Comparison of ENCODE assay signal across 8 cellular contexts in genomic region chr4:39181520-39181904, GRCh38. TPM values are rescaled to one million over a fixed set of nuclear protein-coding genes. Genes with fewer than 3 reads are reported as not detected.
DNase-seq lines count a peak whose midpoint lies in the region; ATAC-seq and TF ChIP-seq lines count a peak whose summit lies in the region.

No MANE protein-coding gene starts in this region.

- no peak for ATAC-seq in gastrocnemius medialis

- intact Hi-C loops in PC-9 (cut with micrococcal nuclease; ENCODE audit: unreplicated experiment) (no loop called here), gastrocnemius medialis (cut with DNase I; ENCODE audit: low total_unique reads) (loop anchor here (5.0 kb wide), 1 partner anchor 456 kb away; the partner anchor contains the start of gene SMIM14)

- peak overlapping the region; percentile 49; the same call in 1 of the 2 replicates for H3K4me3 ChIP-seq in GM08714 (ENCODE audit: low read length)
- peak overlapping the region; percentile 58; the same call in 1 of the 2 replicates for H3K4me3 ChIP-seq in PC-9
- peak overlapping the region; percentile 37 to 49 for H3K4me3 ChIP-seq in foreskin fibroblast (ENCODE audit: low read depth in 1 of 2, low read length in 2 of 2)
- H3K4me3 ChIP-seq in gastrocnemius medialis: peak overlapping the region; percentile 53 to 94 (median 74)

- H3F3A ChIP-seq in PC-9 (ENCODE audit: insufficient read depth, low read depth): peaks cover 4% of the 10 kb centered on the region; the same call in 1 of the 2 replicates

- TF ChIP-seq CTCF in PC-9 (conservative IDR thresholded peaks at IDR 0.05): no peak
- TF ChIP-seq CTCF in foreskin fibroblast (IDR thresholded peaks at IDR 0.05; ENCODE audit: low read depth, low read length): no peak
- TF ChIP-seq CTCF in gastrocnemius medialis (IDR thresholded peaks at IDR 0.05 in 4 of 5, conservative IDR thresholded peaks at IDR 0.05 in 1 of 5): no peak
- TF ChIP-seq CTCF in nephron progenitor cell (IDR thresholded peaks at IDR 0.05): no peak

- peak overlapping the region; percentile 75 for H3K4me2 ChIP-seq in PC-9

- no peaks in the 10 kb centered on the region for H4K20me1 ChIP-seq in PC-9 (ENCODE audit: insufficient read depth)

- H3K9me3 Mint-ChIP-seq in nephron progenitor cell: no peaks in the 10 kb centered on the region

- peaks cover 7% of the 10 kb centered on the region; the same call in 1 of the 2 replicates for H3K79me2 ChIP-seq in PC-9 (ENCODE audit: low read depth)

- POLR2A ChIA-PET in PC-9 (lab: Charles Lee; ENCODE audit: unreplicated experiment): interaction anchor here (0.5 to 0.6 kb wide), 3 partner anchors 268 to 1491 kb away, joined by 3 to 7 read pairs (median 4); no protein-coding TSS in a partner anchor

- no peak overlapping the region for H3K4me3 Mint-ChIP-seq in nephron progenitor cell

- no peak for TF ChIP-seq POLR2A in gastrocnemius medialis (IDR thresholded peaks at IDR 0.05)

- BruUV-seq in PC-9 (replicated peaks; lab: Mats Ljungman, UMichigan): TSS peak; percentile 90

- in situ Hi-C loops in gastrocnemius medialis (cut with MboI; ENCODE audit: low sequenced_read_pairs in 4 of 4): loop anchor here in 1 of 4 donors (10.0 kb wide), 1 partner anchor 137 kb away; no protein-coding TSS in a partner anchor

- H3K27me3 ChIP-seq in PC-9 (ENCODE audit: insufficient read depth, low read depth): no peaks in the 10 kb centered on the region
- no peaks in the 10 kb centered on the region for H3K27me3 ChIP-seq in gastrocnemius medialis

- no peak overlapping the region for H3K27ac Mint-ChIP-seq in nephron progenitor cell

- peak overlapping the region; percentile 63 for H2AFZ ChIP-seq in PC-9

- no peaks in the 10 kb centered on the region for H3K9me2 ChIP-seq in PC-9 (ENCODE audit: insufficient read depth)

- H3K27ac ChIP-seq in PC-9 (peak overlapping the region; percentile 36; the same call in 1 of the 2 replicates), gastrocnemius medialis (peak overlapping the region; percentile 81 to 87 (median 83))

- peaks cover 9% of the 10 kb centered on the region for H3K4me1 Mint-ChIP-seq in nephron progenitor cell

- H3K27me3 Mint-ChIP-seq in nephron progenitor cell (ENCODE audit: low read depth, poor library complexity): peaks cover 4% of the 10 kb centered on the region

- H3K36me3 Mint-ChIP-seq in nephron progenitor cell (ENCODE audit: low read depth): peaks cover 10% of the 10 kb centered on the region

- H3K36me3 ChIP-seq in PC-9 (ENCODE audit: low read depth): no peaks in the 10 kb centered on the region
- H3K36me3 ChIP-seq in gastrocnemius medialis: peaks cover 0 to under 1% of the 10 kb centered on the region in 2 donors

- no peaks in the 10 kb centered on the region for H3K9me3 ChIP-seq in PC-9 (ENCODE audit: insufficient read depth, low read depth)
- H3K9me3 ChIP-seq in gastrocnemius medialis: no peaks in the 10 kb centered on the region

- no peak for DNase-seq in PC-9
- DNase-seq in foreskin fibroblast: no peak
- no peak for DNase-seq in gastrocnemius medialis
- DNase-seq in nephron progenitor cell: no peak
- DNase-seq in NCI-H2081 (lab: John Stamatoyannopoulos, UW): no peak
- DNase-seq in MV-4-11 (lab: John Stamatoyannopoulos, UW): no peak
- no peak for DNase-seq in islet precursor cell

- peaks cover 15% of the 10 kb centered on the region for H3K4me1 ChIP-seq in PC-9 (replicated peaks; ENCODE audit: insufficient read depth)
- H3K4me1 ChIP-seq in gastrocnemius medialis: peaks cover 9 to 16% of the 10 kb centered on the region in 2 donors

- CTCF ChIA-PET in PC-9 (lab: Charles Lee): interaction anchor here (0.5 to 0.7 kb wide), 6 partner anchors 36 to 1019 kb away, joined by 3 to 6 read pairs (median 4); no protein-coding TSS in a partner anchor

RNA-seq across cellular contexts. Expression of gene WDR19, which starts 0.8 kb away (rescaled TPM):
- total RNA-seq in PC-9 (2021) (26.1 and 33.2 TPM in 2 replicates), gastrocnemius medialis (10 to 100 TPM in 2 of 4 donors, 1 to 10 TPM in 2; 6.1 to 16.2 (median 9.6) TPM)
